Comparison of ENCODE assay signal across 8 cellular contexts in the genomic region with DNA sequence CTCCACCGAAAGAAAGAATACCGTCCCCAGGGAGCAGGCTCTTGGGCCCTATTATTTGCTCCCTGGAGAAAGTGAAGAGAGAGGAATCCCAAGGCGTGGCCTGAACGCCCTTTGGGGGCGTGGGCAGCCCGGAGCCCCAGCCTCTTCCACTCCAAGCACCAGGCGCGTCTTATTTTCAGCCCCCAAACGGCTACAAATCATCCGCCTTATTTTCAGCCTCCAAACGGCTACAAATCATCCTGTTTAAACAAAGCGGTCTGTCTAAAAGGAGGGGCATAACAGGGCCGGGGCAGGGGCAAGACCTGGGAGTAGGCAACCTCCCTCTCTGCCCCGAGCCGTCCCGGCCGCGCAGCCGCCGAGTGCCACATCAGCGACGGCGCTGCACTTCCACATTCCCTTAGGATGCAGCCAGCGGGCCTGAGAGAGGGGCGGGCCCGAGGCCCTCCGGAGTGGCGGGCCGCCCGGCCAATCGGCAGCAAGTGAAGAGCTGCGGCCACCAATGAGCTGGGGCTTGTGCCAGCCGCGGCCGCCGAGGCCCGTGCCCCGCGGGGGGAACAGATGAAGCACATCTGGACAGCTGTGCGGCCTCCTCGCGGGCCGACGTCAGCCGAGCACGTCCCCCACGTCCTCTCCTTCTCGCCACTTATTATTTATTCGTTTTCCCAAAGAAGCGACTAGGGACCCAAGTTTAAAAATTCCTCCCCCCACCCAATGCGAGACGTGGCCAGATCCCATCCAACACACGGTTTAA. TPM values are rescaled to one million over a fixed set of nuclear protein-coding genes. Genes with fewer than 3 reads are reported as not detected.
DNase-seq lines count a peak whose midpoint lies in the region; ATAC-seq and TF ChIP-seq lines count a peak whose summit lies in the region.

A gene with protein sequence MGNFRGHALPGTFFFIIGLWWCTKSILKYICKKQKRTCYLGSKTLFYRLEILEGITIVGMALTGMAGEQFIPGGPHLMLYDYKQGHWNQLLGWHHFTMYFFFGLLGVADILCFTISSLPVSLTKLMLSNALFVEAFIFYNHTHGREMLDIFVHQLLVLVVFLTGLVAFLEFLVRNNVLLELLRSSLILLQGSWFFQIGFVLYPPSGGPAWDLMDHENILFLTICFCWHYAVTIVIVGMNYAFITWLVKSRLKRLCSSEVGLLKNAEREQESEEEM (plus strand): TSS at position 561 of the 751 bp plus-strand sequence. CDS start 62,593 bp downstream, outside the sequence.

- peak; percentile 96 for ATAC-seq in GM21619 (IDR thresholded peaks at IDR 0.05; ENCODE audit: unreplicated experiment)
- ATAC-seq in naive thymus-derived CD4-positive, alpha-beta T cell: peak; percentile 97
- ATAC-seq in stimulated activated effector memory CD8-positive, alpha-beta T cell treated with anti-CD3 and anti-CD28 coated beads, Interleukin-12 subunit alpha, Interleukin-12 subunit beta, amount 100 ng/mL, for 72 hours: peak; percentile 98

- H3K36me3 Mint-ChIP-seq in IgD-negative memory B cell: no peaks in the 10 kb centered on the region
- H3K36me3 Mint-ChIP-seq in naive thymus-derived CD4-positive, alpha-beta T cell: no peaks in the 10 kb centered on the region
- H3K36me3 Mint-ChIP-seq in stimulated activated effector memory CD8-positive, alpha-beta T cell treated with anti-CD3 and anti-CD28 coated beads, Interleukin-12 subunit alpha, Interleukin-12 subunit beta, amount 100 ng/mL, for 72 hours: peaks cover 9% of the 10 kb centered on the region

- peaks cover 27% of the 10 kb centered on the region for H3K4me1 ChIP-seq in PC-9 (replicated peaks; ENCODE audit: insufficient read depth)
- H3K4me1 ChIP-seq in naive thymus-derived CD4-positive, alpha-beta T cell (ENCODE audit: control insufficient read depth in 2 of 2, insufficient read depth in 2 of 2, low read length in 2 of 2): peaks cover 6% of the 10 kb centered on the region in 2 donors

- H3K9me2 ChIP-seq in PC-9 (ENCODE audit: insufficient read depth): no peaks in the 10 kb centered on the region

- H3K4me1 Mint-ChIP-seq in IgD-negative memory B cell: peaks cover 3 to 13% (median 11%) of the 10 kb centered on the region in 3 donors
- peaks cover 5 to 14% (median 9%) of the 10 kb centered on the region in 7 donors for H3K4me1 Mint-ChIP-seq in naive thymus-derived CD4-positive, alpha-beta T cell
- H3K4me1 Mint-ChIP-seq in stimulated activated effector memory CD8-positive, alpha-beta T cell treated with anti-CD3 and anti-CD28 coated beads, Interleukin-12 subunit alpha, Interleukin-12 subunit beta, amount 100 ng/mL, for 72 hours: peaks cover 8% of the 10 kb centered on the region

- H3K9me3 Mint-ChIP-seq in IgD-negative memory B cell: peaks cover 0 to 2% (median 0%) of the 10 kb centered on the region in 3 donors
- peaks cover 0 to 5% (median 0%) of the 10 kb centered on the region in 11 donors for H3K9me3 Mint-ChIP-seq in naive thymus-derived CD4-positive, alpha-beta T cell
- H3K9me3 Mint-ChIP-seq in stimulated activated effector memory CD8-positive, alpha-beta T cell treated with anti-CD3 and anti-CD28 coated beads, Interleukin-12 subunit alpha, Interleukin-12 subunit beta, amount 100 ng/mL, for 72 hours: no peaks in the 10 kb centered on the region

- H3K4me2 ChIP-seq in PC-9: peak within 1 kb of the TSS; percentile 99

- CTCF ChIA-PET in PC-9 (lab: Charles Lee): interaction anchor here (0.6 kb wide), 2 partner anchors 482 to 1081 kb away, joined by 4 to 12 read pairs; no protein-coding TSS in a partner anchor
- CTCF ChIA-PET in naive thymus-derived CD4-positive, alpha-beta T cell (lab: Charles Lee): no interaction called here

- intact Hi-C loops in PC-9 (cut with micrococcal nuclease; ENCODE audit: unreplicated experiment): loop anchor here (1.0 to 10.0 kb wide), 3 partner anchors 44 to 1193 kb away; a partner anchor contains a TSS
- intact Hi-C loops in naive thymus-derived CD4-positive, alpha-beta T cell (cut with micrococcal nuclease): loop anchor here (1.0 to 10.0 kb wide), 4 partner anchors 91 to 1335 kb away; a partner anchor contains a TSS

- H3K27ac ChIP-seq in PC-9: 0 out of 2 replicates have a peak within 1 kb of the TSS, but pooled peaks have one; percentile 7
- H3K27ac ChIP-seq in naive thymus-derived CD4-positive, alpha-beta T cell (ENCODE audit: low read depth, low read length): no peak within 1 kb of the TSS

- H3K27me3 ChIP-seq in PC-9 (ENCODE audit: insufficient read depth, low read depth): no peaks in the 10 kb centered on the region
- H3K27me3 ChIP-seq in naive thymus-derived CD4-positive, alpha-beta T cell (ENCODE audit: control insufficient read depth in 2 of 2, insufficient read depth in 2 of 2, low read length in 2 of 2): no peaks in the 10 kb centered on the region

- H4K20me1 ChIP-seq in PC-9 (ENCODE audit: insufficient read depth): no peaks in the 10 kb centered on the region

- H3K4me3 ChIP-seq in PC-9 (peak within 1 kb of the TSS; percentile 79), fibroblast of mammary gland (ENCODE audit: control insufficient read depth, low read depth, low read length) (peak within 1 kb of the TSS; percentile 63)
- H3K4me3 ChIP-seq in naive thymus-derived CD4-positive, alpha-beta T cell (ENCODE audit: low read length): peak within 1 kb of the TSS; percentile 64

- peak within 1 kb of the TSS; percentile 99 for H2AFZ ChIP-seq in PC-9

- H3K36me3 ChIP-seq in PC-9 (ENCODE audit: low read depth): no peaks in the 10 kb centered on the region
- no peaks in the 10 kb centered on the region for H3K36me3 ChIP-seq in naive thymus-derived CD4-positive, alpha-beta T cell (ENCODE audit: control insufficient read depth in 2 of 3, insufficient read depth in 3 of 3, low read length in 3 of 3)

- H3K79me2 ChIP-seq in PC-9 (ENCODE audit: low read depth): no peaks in the 10 kb centered on the region

- peak within 1 kb of the TSS; percentile 61 to 93 (median 88) for H3K4me3 Mint-ChIP-seq in IgD-negative memory B cell
- peak within 1 kb of the TSS; percentile 76 to 91 (median 85) for H3K4me3 Mint-ChIP-seq in naive thymus-derived CD4-positive, alpha-beta T cell
- H3K4me3 Mint-ChIP-seq in stimulated activated effector memory CD8-positive, alpha-beta T cell treated with anti-CD3 and anti-CD28 coated beads, Interleukin-12 subunit alpha, Interleukin-12 subunit beta, amount 100 ng/mL, for 72 hours: peak within 1 kb of the TSS; percentile 73

- H3F3A ChIP-seq in PC-9 (ENCODE audit: insufficient read depth, low read depth): peaks cover 17% of the 10 kb centered on the region

- H3K27me3 Mint-ChIP-seq in IgD-negative memory B cell: no peaks in the 10 kb centered on the region
- peaks cover 6 to 42% (median 16%) of the 10 kb centered on the region in 5 donors for H3K27me3 Mint-ChIP-seq in naive thymus-derived CD4-positive, alpha-beta T cell

- no TSS peak for BruUV-seq in PC-9 (replicated peaks; lab: Mats Ljungman, UMichigan)

- POLR2A ChIA-PET in PC-9 (lab: Charles Lee; ENCODE audit: unreplicated experiment): interaction anchor here (0.5 to 0.7 kb wide), 15 partner anchors 27 to 1230 kb away, joined by 3 to 14 read pairs (median 4); a partner anchor contains a TSS
- POLR2A ChIA-PET in naive thymus-derived CD4-positive, alpha-beta T cell (lab: Charles Lee): interaction anchor here (1.2 kb wide), 1 partner anchor 232 kb away, joined by 4 read pairs; a partner anchor contains a TSS

- no peak for TF ChIP-seq CTCF in PC-9 (conservative IDR thresholded peaks at IDR 0.05)
- TF ChIP-seq CTCF in fibroblast of mammary gland (conservative IDR thresholded peaks at IDR 0.05; ENCODE audit: control insufficient read depth, insufficient read depth, low read depth, low read length): no peak

- peak within 1 kb of the TSS in 2 of 3 donors; percentile 9 to 48 for H3K27ac Mint-ChIP-seq in IgD-negative memory B cell
- peak within 1 kb of the TSS in 3 of 9 donors; percentile 22 to 51 (median 49) for H3K27ac Mint-ChIP-seq in naive thymus-derived CD4-positive, alpha-beta T cell
- H3K27ac Mint-ChIP-seq in stimulated activated effector memory CD8-positive, alpha-beta T cell treated with anti-CD3 and anti-CD28 coated beads, Interleukin-12 subunit alpha, Interleukin-12 subunit beta, amount 100 ng/mL, for 72 hours: peak within 1 kb of the TSS; percentile 90

- DNase-seq in DMS153 (lab: John Stamatoyannopoulos, UW): peak; percentile 87
- peak; percentile 89 to 100 for DNase-seq in PC-9
- peak; percentile 10 to 60 for DNase-seq in activated T-helper 1 cell treated with anti-CD3 and anti-CD28 coated beads, Interleukin-2, amount 50 U/mL, for 16 hours (ENCODE audit: low read depth in 1 of 2, low spot score in 1 of 2)
- DNase-seq in fibroblast of mammary gland (ENCODE audit: low read depth): peak; percentile 94
- peak; percentile 20 to 85 (median 69) for DNase-seq in naive thymus-derived CD4-positive, alpha-beta T cell
- DNase-seq in stimulated activated effector memory CD8-positive, alpha-beta T cell treated with anti-CD3 and anti-CD28 coated beads, Interleukin-12 subunit alpha, Interleukin-12 subunit beta, amount 100 ng/mL, for 72 hours (ENCODE audit: low spot score in 2 of 2): peak; percentile 88 to 91

- no peaks in the 10 kb centered on the region; the same call in 1 of the 2 replicates for H3K9me3 ChIP-seq in PC-9 (ENCODE audit: insufficient read depth, low read depth)
- no peaks in the 10 kb centered on the region for H3K9me3 ChIP-seq in naive thymus-derived CD4-positive, alpha-beta T cell (ENCODE audit: control insufficient read depth in 2 of 3, low read length in 3 of 3)

RNA-seq across cellular contexts. Expression of the gene that starts here (rescaled TPM):
- polyA plus RNA-seq in IgD-negative memory B cell: 0.14 TPM
- total RNA-seq in PC-9 (2021): 21.6 and 31.1 TPM in 2 replicates
- under 1 TPM; 0.11 to 0.44 (median 0.21) TPM for total RNA-seq in naive thymus-derived CD4-positive, alpha-beta T cell
- not detected for polyA plus RNA-seq in naive thymus-derived CD4-positive, alpha-beta T cell

Comparison
In these comparisons a context has a peak if more than half of its experiments do, and no peak if none do; other contexts are left out.
1. RNA of the gene that starts here (total RNA-seq): 21.6 to 31.1 TPM in PC-9; 0.11 to 0.44 TPM in naive thymus-derived CD4-positive, alpha-beta T cell; every median in the first group is over 10 times any median in the second.
2. Peak in DNase-seq, ATAC-seq and H3K4me3 ChIP-seq in naive thymus-derived CD4-positive, alpha-beta T cell; RNA of the gene not detected or under 1 TPM.
3. DNase-seq: peak in every context shown above with its lines; median percentile 94 in PC-9; 94 in fibroblast of mammary gland; 90 in stimulated activated effector memory CD8-positive, alpha-beta T cell treated with anti-CD3 and anti-CD28 coated beads, Interleukin-12 subunit alpha, Interleukin-12 subunit beta, amount 100 ng/mL, for 72 hours; 87 in DMS153; 69 in naive thymus-derived CD4-positive, alpha-beta T cell; 35 in activated T-helper 1 cell treated with anti-CD3 and anti-CD28 coated beads, Interleukin-2, amount 50 U/mL, for 16 hours.
4. Peak in every context shown above with its lines, with median percentiles within 50 percentile points of each other: ATAC-seq, H3K4me3 Mint-ChIP-seq and H3K4me3 ChIP-seq.